Comparison of ENCODE assay signal across 26 cellular contexts in the genomic region with DNA sequence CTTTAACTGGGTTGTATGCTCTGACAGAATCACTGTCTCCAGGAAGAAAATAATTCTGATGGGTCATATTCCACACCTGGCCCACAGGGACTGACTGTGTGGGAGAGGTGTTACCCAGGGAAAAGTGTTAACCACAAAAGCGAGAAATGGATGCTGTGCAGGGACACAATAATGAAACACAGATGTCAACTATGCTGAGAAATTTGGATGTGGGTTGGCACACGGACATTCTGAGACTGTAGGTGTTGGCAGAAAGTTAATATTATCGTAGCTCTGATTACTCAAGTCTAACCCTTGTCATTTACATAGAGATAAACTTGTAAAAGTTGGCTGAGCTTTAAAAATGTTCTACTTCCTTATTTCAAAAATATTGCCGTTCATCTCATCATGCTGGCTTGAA. TPM values are rescaled to one million over a fixed set of nuclear protein-coding genes. Genes with fewer than 3 reads are reported as not detected.
DNase-seq lines count a peak whose midpoint lies in the region; ATAC-seq and TF ChIP-seq lines count a peak whose summit lies in the region.
"Had no signal": no experiment of that assay in that cellular context is flagged by ENCODE, and none has a peak within 500 bp of the region (broad histone marks: within the 10 kb centered on the region; RNA-seq: fewer than 3 reads in every experiment).

No MANE protein-coding gene starts in this region.

- H3K14ac ChIP-seq in mesenchymal stem cell (ENCODE audit: low read length in 2 of 2): no peak overlapping the region

- H3K27me3 ChIP-seq in Peyer's patch (no peaks in the 10 kb centered on the region), prostate gland (replicated peaks; ENCODE audit: insufficient read depth) (no peaks in the 10 kb centered on the region), mesenchymal stem cell (ENCODE audit: control insufficient read depth in 1 of 2, insufficient read depth in 1 of 2, low read length in 2 of 2) (no peaks in the 10 kb centered on the region), Caco-2 (replicated peaks; ENCODE audit: control insufficient read depth, insufficient read depth, low read length) (no peaks in the 10 kb centered on the region)
- H3K27me3 ChIP-seq: sigmoid colon, thyroid gland had no signal

- TF ChIP-seq CTCF in GM10248 (IDR thresholded peaks at IDR 0.05; ENCODE audit: control extremely low read depth, extremely low read depth, low read depth, missing control alignments) (no peak), Peyer's patch (IDR thresholded peaks at IDR 0.05) (no peak), prostate gland (IDR thresholded peaks at IDR 0.05) (no peak), Caco-2 (IDR thresholded peaks at IDR 0.05; ENCODE audit: insufficient read depth in 1 of 2, low read depth in 1 of 2, low read length in 1 of 2, severe bottlenecking in 1 of 2, unreplicated experiment in 1 of 2) (no peak)

- peaks cover 0 to 33% (median 0%) of the 10 kb centered on the region in 3 donors for H3K36me3 ChIP-seq in Peyer's patch
- no peaks in the 10 kb centered on the region for H3K36me3 ChIP-seq in prostate gland
- no peaks in the 10 kb centered on the region for H3K36me3 ChIP-seq in mesenchymal stem cell (ENCODE audit: control insufficient read depth in 1 of 2, insufficient read depth in 2 of 2, low read depth in 1 of 2, low read length in 2 of 2)
- H3K36me3 ChIP-seq in Caco-2 (ENCODE audit: control insufficient read depth, insufficient read depth, low read length): no peaks in the 10 kb centered on the region
- H3K36me3 ChIP-seq: left ventricle myocardium inferior, sigmoid colon, thyroid gland had no signal

- no peaks in the 10 kb centered on the region for H3K36me3 Mint-ChIP-seq in Caco-2 (ENCODE audit: insufficient read depth, unreplicated experiment)
- H3K36me3 Mint-ChIP-seq: CD4-positive, CD25-positive, alpha-beta regulatory T cell had no signal

- peaks cover 0 to 20% (median 0%) of the 10 kb centered on the region in 4 donors for H3K4me1 ChIP-seq in Peyer's patch
- peaks cover 3% of the 10 kb centered on the region for H3K4me1 ChIP-seq in prostate gland (replicated peaks)
- H3K4me1 ChIP-seq in mesenchymal stem cell (ENCODE audit: control insufficient read depth, insufficient read depth, low read depth, low read length): no peaks in the 10 kb centered on the region
- H3K4me1 ChIP-seq in Caco-2: peaks cover 3% of the 10 kb centered on the region
- H3K4me1 ChIP-seq: left ventricle myocardium inferior, parathyroid adenoma, sigmoid colon, thyroid gland had no signal

- no peaks in the 10 kb centered on the region for H3K9me3 Mint-ChIP-seq in Caco-2 (ENCODE audit: unreplicated experiment)
- H3K9me3 Mint-ChIP-seq: activated T-cell treated with anti-CD3 and anti-CD28 coated beads, Interleukin-2, amount 50 U/mL, for 24 hours; GM23338 had no signal

- no peak overlapping the region for H4K91ac ChIP-seq in mesenchymal stem cell (ENCODE audit: low read length)

- CTCF ChIA-PET in GM10248 (lab: Yijun Ruan, JAX) (interaction anchor here (1.0 to 1.5 kb wide), 4 partner anchors 10 to 65 kb away, joined by 3 to 6 read pairs (median 4); no protein-coding TSS in a partner anchor), Caco-2 (lab: Charles Lee) (no interaction called here)

- H2BK120ac ChIP-seq in mesenchymal stem cell (ENCODE audit: low read depth, low read length): no peak overlapping the region

- H3K79me1 ChIP-seq in mesenchymal stem cell (replicated peaks; ENCODE audit: low read length, poor library complexity, severe bottlenecking): no peaks in the 10 kb centered on the region

- no peak overlapping the region for H3K27ac Mint-ChIP-seq in Caco-2 (ENCODE audit: unreplicated experiment)
- H3K27ac Mint-ChIP-seq: activated CD8-positive, alpha-beta T cell treated with anti-CD3 and anti-CD28 coated beads, Interleukin-2, amount 10 ng/mL, durations not matched to agents 7 days and 5 days; activated T-cell treated with anti-CD3 and anti-CD28 coated beads, Interleukin-2, amount 50 U/mL, for 24 hours; GM23338 had no signal

- no peak overlapping the region for H2AK5ac ChIP-seq in mesenchymal stem cell (ENCODE audit: low read length, severe bottlenecking)

- no peak overlapping the region for H2BK15ac ChIP-seq in mesenchymal stem cell (ENCODE audit: low read depth, poor library complexity, severe bottlenecking)

- H3K23ac ChIP-seq in mesenchymal stem cell (ENCODE audit: low read length in 2 of 2): no peak overlapping the region

- H3K4me1 Mint-ChIP-seq in Caco-2 (ENCODE audit: low read depth, unreplicated experiment): no peaks in the 10 kb centered on the region

- H2AFZ ChIP-seq in mesenchymal stem cell (ENCODE audit: low read depth, low read length): no peak overlapping the region
- H2AFZ ChIP-seq: GM23338, parathyroid adenoma had no signal

- H3K9me3 ChIP-seq in Peyer's patch (no peaks in the 10 kb centered on the region), prostate gland (no peaks in the 10 kb centered on the region), mesenchymal stem cell (ENCODE audit: control insufficient read depth, low read length) (no peaks in the 10 kb centered on the region), Caco-2 (no peaks in the 10 kb centered on the region)
- H3K9me3 ChIP-seq: left ventricle myocardium inferior, sigmoid colon, SK-N-SH, thyroid gland had no signal

- ATAC-seq in left colon: peak; percentile 76
- ATAC-seq: activated CD8-positive, alpha-beta T cell treated with anti-CD3 and anti-CD28 coated beads, Interleukin-2, amount 10 ng/mL, durations not matched to agents 7 days and 5 days; GM23338 had no signal

- BruUV-seq in Caco-2 (replicated peaks; lab: Mats Ljungman, UMichigan): no TSS peak

- H3K4me2 ChIP-seq in mesenchymal stem cell (ENCODE audit: low read length, poor library complexity, severe bottlenecking): no peak overlapping the region
- H3K4me2 ChIP-seq: GM23338, SK-N-SH had no signal

- H3K18ac ChIP-seq in mesenchymal stem cell (ENCODE audit: low read depth in 1 of 2, low read length in 2 of 2): no peak overlapping the region

- intact Hi-C loops in left colon (cut with DNase I, micrococcal nuclease): no loop called here
- intact Hi-C loops in prostate gland (cut with DNase I): no loop called here
- intact Hi-C loops in Caco-2 (cut with micrococcal nuclease; ENCODE audit: unreplicated experiment): no loop called here

- no peak overlapping the region for H2BK12ac ChIP-seq in mesenchymal stem cell (ENCODE audit: low read length in 2 of 2)

- H3K4me3 ChIP-seq in Peyer's patch (no peak overlapping the region), prostate gland (no peak overlapping the region), mesenchymal stem cell (ENCODE audit: insufficient read depth in 1 of 2, low read depth in 1 of 2, low read length in 2 of 2) (no peak overlapping the region), Caco-2 (ENCODE audit: low read depth, low read length) (no peak overlapping the region)
- H3K4me3 ChIP-seq: GM23338, left ventricle myocardium inferior, sigmoid colon, thyroid gland had no signal

- 25% methylated on average over 4 of the region's 4 CpGs for WGBS in prostate gland
- WGBS in mesenchymal stem cell: 76% methylated on average over 3 of the region's 4 CpGs

- H4K8ac ChIP-seq in mesenchymal stem cell (ENCODE audit: low read length): no peak overlapping the region

- TF ChIP-seq POLR2A in Peyer's patch (IDR thresholded peaks at IDR 0.05) (no peak), prostate gland (IDR thresholded peaks at IDR 0.05) (no peak)

- H3K27me3 Mint-ChIP-seq in Caco-2 (ENCODE audit: insufficient read depth, unreplicated experiment): no peaks in the 10 kb centered on the region

- POLR2A ChIA-PET in GM10248 (lab: Yijun Ruan, JAX): no interaction called here
- POLR2A ChIA-PET in Caco-2 (lab: Charles Lee): no interaction called here

- H3K27ac ChIP-seq in Peyer's patch: peak overlapping the region in 3 of 4 donors; percentile 11 to 76 (median 48)
- H3K27ac ChIP-seq in prostate gland: peak overlapping the region; percentile 56 to 67
- no peak overlapping the region for H3K27ac ChIP-seq in mesenchymal stem cell (ENCODE audit: low read length, poor library complexity, severe bottlenecking)
- H3K27ac ChIP-seq: left ventricle myocardium inferior, parathyroid adenoma, sigmoid colon, thyroid gland had no signal

- peak; percentile 29 for DNase-seq in GM10248 (ENCODE audit: extremely low spot score)
- DNase-seq in Peyer's patch: no peak
- DNase-seq in left colon: no peak
- no peak for DNase-seq in prostate gland (ENCODE audit: low spot score)
- no peak for DNase-seq in mesenchymal stem cell
- DNase-seq in SW480 (ENCODE audit: low spot score): no peak
- DNase-seq in effector CD4-positive, alpha-beta T cell: no peak
- no peak for DNase-seq in Caco-2
- DNase-seq: activated CD4-positive, CD25-positive, alpha-beta regulatory T cell treated with anti-CD3 and anti-CD28 coated beads, Interleukin-2, amount 50 U/mL, for 72 hours; activated CD8-positive, alpha-beta T cell treated with anti-CD3 and anti-CD28 coated beads, Interleukin-2, amount 10 ng/mL, durations not matched to agents 7 days and 5 days; activated naive CD4-positive, alpha-beta T cell treated with anti-CD3 and anti-CD28 coated beads, Interleukin-2, amount 50 U/mL, for 16 hours; activated T-cell treated with anti-CD3 and anti-CD28 coated beads, Interleukin-2, amount 50 U/mL, for 24 hours; aorta; CD4-positive, CD25-positive, alpha-beta regulatory T cell; KBM-7; left ventricle myocardium inferior; MV-4-11; naive B cell; NCI-H1694; NCI-H748 treated with DMSO at 0.1 percent for 48 hours; sigmoid colon; SK-N-SH; T-helper 9 cell; thyroid gland had no signal

- H3K4ac ChIP-seq in mesenchymal stem cell (ENCODE audit: low read depth in 1 of 2, low read length in 2 of 2): no peak overlapping the region

- H3K4me3 Mint-ChIP-seq in Caco-2 (ENCODE audit: unreplicated experiment): no peak overlapping the region
- H3K4me3 Mint-ChIP-seq: activated CD8-positive, alpha-beta T cell treated with anti-CD3 and anti-CD28 coated beads, Interleukin-2, amount 10 ng/mL, durations not matched to agents 7 days and 5 days; activated T-cell treated with anti-CD3 and anti-CD28 coated beads, Interleukin-2, amount 50 U/mL, for 24 hours; GM23338 had no signal

- H2BK5ac ChIP-seq in mesenchymal stem cell (ENCODE audit: low read depth, low read length, poor library complexity, severe bottlenecking): no peak overlapping the region

- no peak overlapping the region for H3K9ac ChIP-seq in mesenchymal stem cell (ENCODE audit: low read length)
- H3K9ac ChIP-seq: parathyroid adenoma, SK-N-SH had no signal

RNA-seq across cellular contexts. Expression of a gene that starts 19.6 kb away (rescaled TPM):
- 100 to 1,000 TPM in 3 of 4 donors, 10 to 100 TPM in 1; 26.4 to 218 (median 175) TPM for total RNA-seq in Peyer's patch
- 100 to 1,000 TPM in 1 of 2 donors, 10 to 100 TPM in 1; 91.2 to 225 TPM for total RNA-seq in left colon
- 10 to 100 TPM; 24.5 to 54.8 TPM for total RNA-seq in prostate gland
- polyA plus RNA-seq in mesenchymal stem cell (2013, experiment 1 of 2): 0.06 TPM
- polyA plus RNA-seq in mesenchymal stem cell (2013, experiment 2 of 2): 0.01 TPM
- total RNA-seq in Caco-2 (2022): 1.5 and 2.3 TPM in 2 replicates
- total RNA-seq: activated CD8-positive, alpha-beta T cell treated with anti-CD3 and anti-CD28 coated beads, Interleukin-2, amount 10 ng/mL, durations not matched to agents 7 days and 5 days; CD4-positive, CD25-positive, alpha-beta regulatory T cell had no signal
- polyA plus RNA-seq: CD4-positive, CD25-positive, alpha-beta regulatory T cell; SK-N-SH had no signal
